Comparison of ENCODE assay signal across 19 cellular contexts in genomic region chr15:80635953-80636352, GRCh38. TPM values are rescaled to one million over a fixed set of nuclear protein-coding genes. Genes with fewer than 3 reads are reported as not detected.
DNase-seq lines count a peak whose midpoint lies in the region; ATAC-seq, FAIRE-seq and TF ChIP-seq lines count a peak whose summit lies in the region.
"Had no signal": no experiment of that assay in that cellular context is flagged by ENCODE, and none has a peak within 500 bp of the region (broad histone marks: within the 10 kb centered on the region; RNA-seq: fewer than 3 reads in every experiment).

No MANE protein-coding gene starts in this region.

- 13 to 18% (median 17%) methylated on average over 5 of the region's 5 CpGs for WGBS in ovary, 3 donors
- 84 to 91% methylated on average over 5 of the region's 5 CpGs for WGBS in thyroid gland, 2 donors

- H3K27ac ChIP-seq in kidney (ENCODE audit: low read depth in 2 of 2, low read length in 2 of 2) (no peak overlapping the region), ovary (no peak overlapping the region), thyroid gland (no peak overlapping the region)

- H3K27me3 Mint-ChIP-seq in T-helper 2 cell treated with Interferon-gamma antibody and Interleukin-4, amounts not matched to agents 5 μg/mL and 100 μg/mL, for 36 hours (ENCODE audit: low read depth): peaks cover 3% of the 10 kb centered on the region

- H3K27ac Mint-ChIP-seq in T-helper 2 cell treated with Interferon-gamma antibody and Interleukin-4, amounts not matched to agents 5 μg/mL and 100 μg/mL, for 36 hours: no peak overlapping the region
- H3K27ac Mint-ChIP-seq: CD4-positive, alpha-beta T cell had no signal

- no peak for TF ChIP-seq EP300 in ovary (IDR thresholded peaks at IDR 0.05)

- no peaks in the 10 kb centered on the region for H3K9me3 Mint-ChIP-seq in T-helper 2 cell treated with Interferon-gamma antibody and Interleukin-4, amounts not matched to agents 5 μg/mL and 100 μg/mL, for 36 hours
- H3K9me3 Mint-ChIP-seq: CD4-positive, alpha-beta T cell had no signal

- H3K36me3 Mint-ChIP-seq in T-helper 2 cell treated with Interferon-gamma antibody and Interleukin-4, amounts not matched to agents 5 μg/mL and 100 μg/mL, for 36 hours (ENCODE audit: low read depth): no peaks in the 10 kb centered on the region

- H3K4me3 ChIP-seq in fibroblast of the aortic adventitia (ENCODE audit: low read depth, low read length) (no peak overlapping the region), kidney (ENCODE audit: low read length in 2 of 2) (no peak overlapping the region), ovary (no peak overlapping the region), thyroid gland (replicated peaks in 1 of 3) (no peak overlapping the region)
- H3K4me3 ChIP-seq: K562 had no signal

- TF ChIP-seq POLR2A in ovary (IDR thresholded peaks at IDR 0.05): no peak
- TF ChIP-seq POLR2A in thyroid gland (IDR thresholded peaks at IDR 0.05): no peak

- DNase-seq in NCI-H1694 treated with DMSO at 0.1 percent for 48 hours (lab: John Stamatoyannopoulos, UW) (peak; percentile 26), fibroblast of the aortic adventitia (ENCODE audit: low read depth) (peak; percentile 70), kidney (peak; percentile 68), ovary (peak in 3 of 5 donors; percentile 26 to 46 (median 30)), thyroid gland (no peak)
- no peak for DNase-seq in activated CD4-positive, alpha-beta T cell treated with anti-CD3 and anti-CD28 coated beads for 4 hours
- DNase-seq in T-helper 2 cell treated with Interferon-gamma antibody and Interleukin-4, amounts not matched to agents 5 μg/mL and 100 μg/mL, for 36 hours (ENCODE audit: low spot score): no peak
- DNase-seq: CD4-positive, alpha-beta T cell; DMS153; GDM1; NCI-H1105; NCI-H187 treated with DMSO at 0.1 percent for 48 hours; NCI-H2227 treated with DMSO at 0.1 percent for 48 hours; NCI-H524; RPMI8226 had no signal

- H3K9ac ChIP-seq in kidney (ENCODE audit: low read length in 2 of 2): no peak overlapping the region

- H3K27me3 ChIP-seq in ovary: no peaks in the 10 kb centered on the region
- H3K27me3 ChIP-seq in thyroid gland: no peaks in the 10 kb centered on the region

- FAIRE-seq in kidney (lab: Jason Lieb, UNC): no peak
- FAIRE-seq: A204.1, K562 had no signal

- no peak for TF ChIP-seq CTCF in fibroblast of the aortic adventitia (IDR thresholded peaks at IDR 0.05; ENCODE audit: insufficient read depth, low read length)
- no peak for TF ChIP-seq CTCF in kidney (IDR thresholded peaks at IDR 0.05; ENCODE audit: borderline replicate concordance, extremely low read depth, insufficient read depth)
- no peak for TF ChIP-seq CTCF in ovary (IDR thresholded peaks at IDR 0.05)
- TF ChIP-seq CTCF in thyroid gland (IDR thresholded peaks at IDR 0.05): no peak

- H3K4me1 ChIP-seq in kidney (ENCODE audit: control insufficient read depth in 1 of 2, insufficient read depth in 1 of 2, low read depth in 1 of 2, low read length in 2 of 2) (no peaks in the 10 kb centered on the region), ovary (ENCODE audit: insufficient read depth) (no peaks in the 10 kb centered on the region), thyroid gland (no peaks in the 10 kb centered on the region)

- no peak for ATAC-seq in HG03045 (IDR thresholded peaks at IDR 0.05; ENCODE audit: unreplicated experiment)
- ATAC-seq: PC-3 had no signal

- intact Hi-C loops in kidney (cut with DNase I) (no loop called here), ovary (cut with DNase I) (no loop called here), thyroid gland (cut with DNase I) (no loop called here)

- no peaks in the 10 kb centered on the region for H3K36me3 ChIP-seq in kidney (ENCODE audit: control insufficient read depth in 1 of 2, insufficient read depth in 2 of 2, low read length in 2 of 2)
- no peaks in the 10 kb centered on the region for H3K36me3 ChIP-seq in ovary
- no peaks in the 10 kb centered on the region for H3K36me3 ChIP-seq in thyroid gland

- H3K9me3 ChIP-seq in kidney (ENCODE audit: control insufficient read depth in 1 of 2, low read length in 2 of 2) (peaks cover 0 to 4% of the 10 kb centered on the region in 2 donors), ovary (no peaks in the 10 kb centered on the region), thyroid gland (no peaks in the 10 kb centered on the region)

- H3K4me1 Mint-ChIP-seq in T-helper 2 cell treated with Interferon-gamma antibody and Interleukin-4, amounts not matched to agents 5 μg/mL and 100 μg/mL, for 36 hours (ENCODE audit: low read depth): no peaks in the 10 kb centered on the region

- no peak overlapping the region for H3K4me3 Mint-ChIP-seq in T-helper 2 cell treated with Interferon-gamma antibody and Interleukin-4, amounts not matched to agents 5 μg/mL and 100 μg/mL, for 36 hours
- H3K4me3 Mint-ChIP-seq: CD4-positive, alpha-beta T cell had no signal

RNA-seq across cellular contexts. Expression of gene ABHD17C, which starts 59.2 kb away (rescaled TPM):
- 5.6 and 15.5 TPM in 2 replicates for total RNA-seq in fibroblast of the aortic adventitia (ENCODE audit: low replicate concordance)
- 18.8 TPM for total RNA-seq in kidney
- polyA plus RNA-seq in kidney (ENCODE audit: insufficient read depth, low read depth, low replicate concordance): 20.6 TPM
- total RNA-seq in ovary: 1 to 10 TPM; 1.2 to 5.5 (median 3.6) TPM
- polyA plus RNA-seq in ovary: 1 to 10 TPM; 2.1 to 5.6 TPM
- 1 to 10 TPM; 7.3 to 9.5 (median 8.4) TPM for total RNA-seq in thyroid gland

Comparison
In these comparisons a context has a peak if more than half of its experiments do, and no peak if none do; other contexts are left out.
1. DNase-seq: peak in NCI-H1694 treated with DMSO at 0.1 percent for 48 hours (single experiment), fibroblast of the aortic adventitia (single experiment), kidney (single experiment) and ovary (3 of 5); none in thyroid gland (0 of 2), activated CD4-positive, alpha-beta T cell treated with anti-CD3 and anti-CD28 coated beads for 4 hours (0 of 2) and T-helper 2 cell treated with Interferon-gamma antibody and Interleukin-4, amounts not matched to agents 5 μg/mL and 100 μg/mL, for 36 hours (single experiment).